8 cellular contexts compared by ENCODE assay signal in the genomic region with DNA sequence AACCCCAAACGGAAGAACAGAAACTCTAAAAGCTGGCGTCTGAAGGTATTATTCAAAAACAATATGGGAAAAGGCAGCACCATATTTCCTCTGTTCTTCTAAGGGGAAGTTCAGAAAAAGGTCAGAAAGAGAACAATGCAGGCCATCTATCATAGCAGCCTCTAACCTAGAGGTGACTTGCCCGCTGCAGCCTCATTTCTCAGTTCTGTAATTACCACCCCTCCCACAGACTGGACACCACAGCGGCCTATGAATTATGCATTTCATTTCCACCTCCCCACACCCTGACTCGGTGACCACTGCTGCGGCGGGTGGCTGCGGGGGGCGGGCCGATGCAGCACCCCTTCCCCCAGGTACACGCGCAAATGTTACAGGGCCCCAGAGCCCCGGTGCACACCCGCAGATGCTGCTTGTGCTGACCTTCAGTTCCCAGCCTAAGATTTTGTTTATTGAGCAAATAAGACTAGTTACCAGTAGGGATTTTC.
DNase-seq lines count a peak whose midpoint lies in the region; ATAC-seq and TF ChIP-seq lines count a peak whose summit lies in the region.

No MANE protein-coding gene starts in this region.

- H3K36me3 Mint-ChIP-seq in activated CD4-positive, alpha-beta memory T cell treated with anti-CD3 and anti-CD28 coated beads, Interleukin-2, amount 10 ng/mL, durations not matched to agents 7 days and 5 days (ENCODE audit: low read depth): no peaks in the 10 kb centered on the region

- H3K27me3 Mint-ChIP-seq in activated CD4-positive, alpha-beta memory T cell treated with anti-CD3 and anti-CD28 coated beads, Interleukin-2, amount 10 ng/mL, durations not matched to agents 7 days and 5 days: no peaks in the 10 kb centered on the region

- H3K9me3 ChIP-seq in mucosa of descending colon (no peaks in the 10 kb centered on the region), BE2C (no peaks in the 10 kb centered on the region)

- intact Hi-C loops in mucosa of descending colon (cut with DNase I, micrococcal nuclease): loop anchor here (5.0 to 10.0 kb wide), 3 partner anchors 123 to 353 kb away; a partner anchor contains a TSS

- H3K4me1 ChIP-seq in mucosa of descending colon (ENCODE audit: low read depth): peaks cover 4% of the 10 kb centered on the region
- no peaks in the 10 kb centered on the region; the same call in 1 of the 2 replicates for H3K4me1 ChIP-seq in BE2C

- peak overlapping the region; percentile 18 for H3K4me3 Mint-ChIP-seq in activated CD4-positive, alpha-beta memory T cell treated with anti-CD3 and anti-CD28 coated beads, Interleukin-2, amount 10 ng/mL, durations not matched to agents 7 days and 5 days

- peak overlapping the region; percentile 63 for H3K27ac Mint-ChIP-seq in activated CD4-positive, alpha-beta memory T cell treated with anti-CD3 and anti-CD28 coated beads, Interleukin-2, amount 10 ng/mL, durations not matched to agents 7 days and 5 days

- no peaks in the 10 kb centered on the region for H3K27me3 ChIP-seq in BE2C

- H3K4me3 ChIP-seq in mucosa of descending colon (no peak overlapping the region), BE2C (ENCODE audit: low read depth, low read length) (no peak overlapping the region)

- DNase-seq in stimulated activated CD4-positive, alpha-beta T cell treated with anti-CD3 and anti-CD28 coated beads, Interleukin-1b, Interleukin-23, amount 100 ng/mL, for 48 hours: peak; percentile 43
- no peak for DNase-seq in stimulated activated CD4-positive, alpha-beta T cell treated with anti-CD3 and anti-CD28 coated beads, Interleukin-2, amount 100 ng/mL, for 48 hours
- DNase-seq in activated CD4-positive, alpha-beta memory T cell treated with anti-CD3 and anti-CD28 coated beads, Interleukin-2, amount 10 ng/mL, durations not matched to agents 7 days and 5 days: peak; percentile 32
- DNase-seq in mucosa of descending colon (peak in 1 of 3 donors; percentile 55), BE2C (no peak), amniotic stem cell (lab: John Stamatoyannopoulos, UW) (no peak), DMS79 (lab: John Stamatoyannopoulos, UW) (no peak)

- TF ChIP-seq CTCF in mucosa of descending colon (IDR thresholded peaks at IDR 0.05) (no peak), BE2C (IDR thresholded peaks at IDR 0.05; ENCODE audit: low read depth, low read length) (no peak)

- H3K4me1 Mint-ChIP-seq in activated CD4-positive, alpha-beta memory T cell treated with anti-CD3 and anti-CD28 coated beads, Interleukin-2, amount 10 ng/mL, durations not matched to agents 7 days and 5 days: peaks cover 41% of the 10 kb centered on the region

- no peaks in the 10 kb centered on the region for H3K36me3 ChIP-seq in mucosa of descending colon (ENCODE audit: low read depth)
- H3K36me3 ChIP-seq in BE2C: no peaks in the 10 kb centered on the region

- peak; percentile 84 for ATAC-seq in HG03095 (IDR thresholded peaks at IDR 0.05; ENCODE audit: unreplicated experiment)
- peak; percentile 64 for ATAC-seq in mucosa of descending colon

- CTCF ChIA-PET in activated CD4-positive, alpha-beta memory T cell treated with anti-CD3 and anti-CD28 coated beads, Interleukin-2, amount 10 ng/mL, durations not matched to agents 7 days and 5 days (lab: Charles Lee): interaction anchor here (3.8 to 4.6 kb wide), 2 partner anchors 12 to 354 kb away, joined by 31 to 114 read pairs; no protein-coding TSS in a partner anchor

- H3K9me3 Mint-ChIP-seq in activated CD4-positive, alpha-beta memory T cell treated with anti-CD3 and anti-CD28 coated beads, Interleukin-2, amount 10 ng/mL, durations not matched to agents 7 days and 5 days: no peaks in the 10 kb centered on the region

- POLR2A ChIA-PET in activated CD4-positive, alpha-beta memory T cell treated with anti-CD3 and anti-CD28 coated beads, Interleukin-2, amount 10 ng/mL, durations not matched to agents 7 days and 5 days (lab: Charles Lee): interaction anchor here (0.7 to 2.6 kb wide), 3 partner anchors 13 to 129 kb away, joined by 3 to 13 read pairs (median 3); a partner anchor contains a TSS

Comparison
In these comparisons a context has a peak if more than half of its experiments do, and no peak if none do; other contexts are left out.
1. DNase-seq: peak in stimulated activated CD4-positive, alpha-beta T cell treated with anti-CD3 and anti-CD28 coated beads, Interleukin-1b, Interleukin-23, amount 100 ng/mL, for 48 hours (single experiment) and activated CD4-positive, alpha-beta memory T cell treated with anti-CD3 and anti-CD28 coated beads, Interleukin-2, amount 10 ng/mL, durations not matched to agents 7 days and 5 days (single experiment); none in stimulated activated CD4-positive, alpha-beta T cell treated with anti-CD3 and anti-CD28 coated beads, Interleukin-2, amount 100 ng/mL, for 48 hours (0 of 2), BE2C (single experiment), amniotic stem cell (single experiment) and DMS79 (single experiment).